8 cellular contexts compared by ENCODE assay signal in genomic region chr9:131125288-131126058, GRCh38. TPM values are rescaled to one million over a fixed set of nuclear protein-coding genes. Genes with fewer than 3 reads are reported as not detected.
DNase-seq lines count a peak whose midpoint lies in the region; ATAC-seq, FAIRE-seq and TF ChIP-seq lines count a peak whose summit lies in the region.

NUP214 (plus strand) TSS chr9:131125586; CDS start chr9:131125705, 119 bp downstream.

- intact Hi-C loops in adrenal gland (cut with DNase I) (no loop called here), heart left ventricle (cut with DNase I) (loop anchor here in 6 of 10 donors (2.0 to 10.0 kb wide), 4 partner anchors 67 to 71 kb away; no protein-coding TSS in a partner anchor)

- H3K27ac ChIP-seq in adrenal gland = peak within 1 kb of the TSS in 4 of 5 donors; percentile 69 to 92 (median 70)
- H3K27ac ChIP-seq in heart left ventricle = peak within 1 kb of the TSS; percentile 59 to 91 (median 80)

- CTCF ChIA-PET in T-cell (lab: Charles Lee) = no interaction called here

- DNase-seq in GM12891 (ENCODE audit: insufficient read length, low spot score) (peak; percentile 98), NCI-H1436 treated with DMSO at 0.1 percent for 48 hours (lab: John Stamatoyannopoulos, UW) (peak; percentile 79), T-cell (peak; percentile 98 to 100 (median 99)), adrenal gland (peak; percentile 98 to 99 (median 99)), heart left ventricle (peak; percentile 99 to 100 (median 99)), pons (ENCODE audit: low spot score) (peak; percentile 97), type B pancreatic cell (ENCODE audit: extremely low spot score, unreplicated experiment) (peak; percentile 100)

- peak within 1 kb of the TSS; percentile 97 for H3K27ac Mint-ChIP-seq in T-cell
- H3K27ac Mint-ChIP-seq in type B pancreatic cell = peak within 1 kb of the TSS; percentile 99

- POLR2A ChIA-PET in T-cell (lab: Charles Lee) = interaction anchor here (0.5 to 1.4 kb wide), 6 partner anchors 20 to 456 kb away, joined by 3 to 14 read pairs (median 4); partner anchors contain the start of gene EXOSC2 (in 1 of the 2)

- TF ChIP-seq POLR2A in GM12891 (IDR thresholded peaks at IDR 0.05; ENCODE audit: low read depth, low read length) (peak; percentile 97), adrenal gland (IDR thresholded peaks at IDR 0.05) (peak; percentile 77 to 81), heart left ventricle (IDR thresholded peaks at IDR 0.05) (peak in 1 of 2 donors; percentile 85)

- H3K9me3 Mint-ChIP-seq in T-cell (no peaks in the 10 kb centered on the region), type B pancreatic cell (no peaks in the 10 kb centered on the region)

- H3K4me1 Mint-ChIP-seq in T-cell (peaks cover 32 to 36% (median 34%) of the 10 kb centered on the region in 3 donors), type B pancreatic cell (ENCODE audit: unreplicated experiment) (peaks cover 20% of the 10 kb centered on the region)

- H3K9me3 ChIP-seq in adrenal gland (replicated peaks in 1 of 3) (no peaks in the 10 kb centered on the region), heart left ventricle (no peaks in the 10 kb centered on the region)

- FAIRE-seq in GM12891 (lab: Jason Lieb, UNC) = peak; percentile 99

- H3K4me3 Mint-ChIP-seq in T-cell = peak within 1 kb of the TSS; percentile 95 to 100 (median 95)
- H3K4me3 Mint-ChIP-seq in type B pancreatic cell = peak within 1 kb of the TSS; percentile 94

- H3K36me3 Mint-ChIP-seq in T-cell (peaks cover 27% of the 10 kb centered on the region), type B pancreatic cell (peaks cover 21% of the 10 kb centered on the region)

- H3K27me3 Mint-ChIP-seq in T-cell (peaks cover 0 to 2% of the 10 kb centered on the region in 2 donors), type B pancreatic cell (no peaks in the 10 kb centered on the region)

- peak; percentile 94 for ATAC-seq in HG02840 (IDR thresholded peaks at IDR 0.05; ENCODE audit: low FRiP score, unreplicated experiment)
- peak; percentile 98 to 99 (median 98) for ATAC-seq in T-cell (replicated peaks in 1 of 4)
- peak; percentile 99 to 100 (median 99) for ATAC-seq in heart left ventricle

- TF ChIP-seq CTCF in adrenal gland (IDR thresholded peaks at IDR 0.05) (no peak), heart left ventricle (IDR thresholded peaks at IDR 0.05) (no peak), type B pancreatic cell (conservative IDR thresholded peaks at IDR 0.05) (no peak)

- H3K36me3 ChIP-seq in adrenal gland (replicated peaks in 1 of 2) = peaks cover 0 to 29% of the 10 kb centered on the region in 2 donors
- H3K36me3 ChIP-seq in heart left ventricle = peaks cover 0 to 57% (median 41%) of the 10 kb centered on the region in 9 donors

- no peaks in the 10 kb centered on the region for H3K27me3 ChIP-seq in adrenal gland
- no peaks in the 10 kb centered on the region for H3K27me3 ChIP-seq in heart left ventricle

- H3K4me1 ChIP-seq in adrenal gland (replicated peaks in 1 of 2) = peaks cover 4 to 16% of the 10 kb centered on the region in 2 donors
- peaks cover 0 to 22% (median 15%) of the 10 kb centered on the region in 12 donors for H3K4me1 ChIP-seq in heart left ventricle

- H3K4me3 ChIP-seq in adrenal gland (peak within 1 kb of the TSS; percentile 48 to 80 (median 52)), heart left ventricle (peak within 1 kb of the TSS; percentile 55 to 99 (median 87))

- 0 to 1% (median 0%) methylated on average over 16 to 61 of the region's 61 CpGs for WGBS in adrenal gland, 4 donors
- WGBS in heart left ventricle, 4 donors = 0% methylated on average over 35 to 61 of the region's 61 CpGs

TF ChIP-seq in GM12891, 5 proteins besides CTCF, POLR2A, EP300 and RAD21:
- TF ChIP-seq POLR2AphosphoS5 (IDR thresholded peaks at IDR 0.05; ENCODE audit: low read depth, low read length) (peak; percentile 96), SPI1 (IDR thresholded peaks at IDR 0.05; ENCODE audit: low read depth, low read length) (peak; percentile 63), POU2F2 (IDR thresholded peaks at IDR 0.05; ENCODE audit: low read depth, low read length) (peak; percentile 71; the same call in 1 of the 2 replicates), TAF1 (IDR thresholded peaks at IDR 0.05; ENCODE audit: low read depth, low read length) (peak; percentile 85), PAX5 (IDR thresholded peaks at IDR 0.05; ENCODE audit: insufficient read depth, low read length, severe bottlenecking) (peak; percentile 56)

RNA-seq across cellular contexts. Expression of gene NUP214, which starts in this region (rescaled TPM):
- polyA plus RNA-seq in GM12891 (2012; ENCODE audit: low read depth, missing spikeins) = 21.0 TPM
- total RNA-seq in T-cell = 100 to 1,000 TPM in 1 of 5 donors, 10 to 100 TPM in 4; 66.7 to 106 (median 68.5) TPM
- total RNA-seq in adrenal gland = 10 to 100 TPM; 22.6 to 76.6 (median 40.0) TPM
- 10 to 100 TPM; 31.7 to 47.5 (median 32.0) TPM for polyA plus RNA-seq in adrenal gland
- 10 to 100 TPM; 19.2 to 45.1 (median 25.7) TPM for total RNA-seq in heart left ventricle
- polyA plus RNA-seq in heart left ventricle = 10 to 100 TPM; 13.7 to 13.8 TPM
- 51.0 and 67.1 TPM in 2 replicates for total RNA-seq in type B pancreatic cell (ENCODE audit: low replicate concordance)

Comparison
In these comparisons a context has a peak if more than half of its experiments do, and no peak if none do; other contexts are left out.
1. Peak in every context shown above with its lines: DNase-seq, ATAC-seq, H3K4me3 ChIP-seq and H3K27ac ChIP-seq.
2. intact Hi-C loops: an anchor here in heart left ventricle (2.0 to 10.0 kb wide); none called in adrenal gland.